In genomic region chr12:25322918-25323773, GRCh38 we compare ENCODE assay signal across 14 cellular contexts.
DNase-seq lines count a peak whose midpoint lies in the region; ATAC-seq and TF ChIP-seq lines count a peak whose summit lies in the region.
"Had no signal": no experiment of that assay in that cellular context is flagged by ENCODE, and none has a peak within 500 bp of the region (broad histone marks: within the 10 kb centered on the region; RNA-seq: fewer than 3 reads in every experiment).

No MANE protein-coding gene starts in this region.

- peaks cover 50% of the 10 kb centered on the region for H3K4me1 Mint-ChIP-seq in activated naive CD4-positive, alpha-beta T cell treated with anti-CD3 and anti-CD28 coated beads, Interleukin-2, amount 50 U/mL, for 24 hours
- peaks cover 40% of the 10 kb centered on the region for H3K4me1 Mint-ChIP-seq in T-helper 1 cell treated with Interleukin-12 subunit alpha and Interleukin-12 subunit beta and Interleukin-4 antibody, amounts not matched to agents 30 μg/mL and 1 μg/mL, for 36 hours (ENCODE audit: low read depth)
- H3K4me1 Mint-ChIP-seq in stimulated activated naive CD8-positive, alpha-beta T cell treated with anti-CD3 and anti-CD28 coated beads, Interleukin-15, amount 100 ng/mL, for 72 hours = peaks cover 49% of the 10 kb centered on the region
- no peaks in the 10 kb centered on the region for H3K4me1 Mint-ChIP-seq in type B pancreatic cell (ENCODE audit: unreplicated experiment)

- H3K27ac Mint-ChIP-seq in activated naive CD4-positive, alpha-beta T cell treated with anti-CD3 and anti-CD28 coated beads, Interleukin-2, amount 50 U/mL, for 24 hours = peak overlapping the region; percentile 99
- H3K27ac Mint-ChIP-seq in T-helper 1 cell treated with Interleukin-12 subunit alpha and Interleukin-12 subunit beta and Interleukin-4 antibody, amounts not matched to agents 30 μg/mL and 1 μg/mL, for 36 hours = peak overlapping the region; percentile 79
- H3K27ac Mint-ChIP-seq in stimulated activated naive CD8-positive, alpha-beta T cell treated with anti-CD3 and anti-CD28 coated beads, Interleukin-15, amount 100 ng/mL, for 72 hours = peak overlapping the region; percentile 55 to 94
- no peak overlapping the region for H3K27ac Mint-ChIP-seq in type B pancreatic cell
- H3K27ac Mint-ChIP-seq: WTC11 had no signal

- no peaks in the 10 kb centered on the region for H3K27me3 Mint-ChIP-seq in activated naive CD4-positive, alpha-beta T cell treated with anti-CD3 and anti-CD28 coated beads, Interleukin-2, amount 50 U/mL, for 24 hours
- peaks cover 3% of the 10 kb centered on the region for H3K27me3 Mint-ChIP-seq in T-helper 1 cell treated with Interleukin-12 subunit alpha and Interleukin-12 subunit beta and Interleukin-4 antibody, amounts not matched to agents 30 μg/mL and 1 μg/mL, for 36 hours (ENCODE audit: low read depth)
- no peaks in the 10 kb centered on the region for H3K27me3 Mint-ChIP-seq in stimulated activated naive CD8-positive, alpha-beta T cell treated with anti-CD3 and anti-CD28 coated beads, Interleukin-15, amount 100 ng/mL, for 72 hours
- H3K27me3 Mint-ChIP-seq in type B pancreatic cell = peaks cover 5% of the 10 kb centered on the region
- H3K27me3 Mint-ChIP-seq: brain had no signal

- H3K9me3 Mint-ChIP-seq in activated naive CD4-positive, alpha-beta T cell treated with anti-CD3 and anti-CD28 coated beads, Interleukin-2, amount 50 U/mL, for 24 hours = no peaks in the 10 kb centered on the region
- H3K9me3 Mint-ChIP-seq in T-helper 1 cell treated with Interleukin-12 subunit alpha and Interleukin-12 subunit beta and Interleukin-4 antibody, amounts not matched to agents 30 μg/mL and 1 μg/mL, for 36 hours = no peaks in the 10 kb centered on the region
- no peaks in the 10 kb centered on the region for H3K9me3 Mint-ChIP-seq in stimulated activated naive CD8-positive, alpha-beta T cell treated with anti-CD3 and anti-CD28 coated beads, Interleukin-15, amount 100 ng/mL, for 72 hours
- H3K9me3 Mint-ChIP-seq in type B pancreatic cell = no peaks in the 10 kb centered on the region
- H3K9me3 Mint-ChIP-seq: brain, WTC11 had no signal

- ATAC-seq in stimulated activated naive CD8-positive, alpha-beta T cell treated with anti-CD3 and anti-CD28 coated beads, Interleukin-15, amount 100 ng/mL, for 72 hours = no peak
- ATAC-seq: gastrocnemius medialis, WTC11 had no signal

- peak overlapping the region; percentile 85 for H3K4me3 Mint-ChIP-seq in activated naive CD4-positive, alpha-beta T cell treated with anti-CD3 and anti-CD28 coated beads, Interleukin-2, amount 50 U/mL, for 24 hours
- H3K4me3 Mint-ChIP-seq in T-helper 1 cell treated with Interleukin-12 subunit alpha and Interleukin-12 subunit beta and Interleukin-4 antibody, amounts not matched to agents 30 μg/mL and 1 μg/mL, for 36 hours = peak overlapping the region; percentile 79
- peak overlapping the region; percentile 76 to 79 for H3K4me3 Mint-ChIP-seq in stimulated activated naive CD8-positive, alpha-beta T cell treated with anti-CD3 and anti-CD28 coated beads, Interleukin-15, amount 100 ng/mL, for 72 hours
- no peak overlapping the region for H3K4me3 Mint-ChIP-seq in type B pancreatic cell
- H3K4me3 Mint-ChIP-seq: brain, WTC11 had no signal

- TF ChIP-seq CTCF in epithelial cell of esophagus (IDR thresholded peaks at IDR 0.05; ENCODE audit: insufficient read depth, low read depth, low read length, missing control alignments) (no peak), type B pancreatic cell (conservative IDR thresholded peaks at IDR 0.05) (no peak)

- H3K36me3 Mint-ChIP-seq in activated naive CD4-positive, alpha-beta T cell treated with anti-CD3 and anti-CD28 coated beads, Interleukin-2, amount 50 U/mL, for 24 hours = no peaks in the 10 kb centered on the region
- H3K36me3 Mint-ChIP-seq in T-helper 1 cell treated with Interleukin-12 subunit alpha and Interleukin-12 subunit beta and Interleukin-4 antibody, amounts not matched to agents 30 μg/mL and 1 μg/mL, for 36 hours (ENCODE audit: low read depth) = no peaks in the 10 kb centered on the region
- no peaks in the 10 kb centered on the region for H3K36me3 Mint-ChIP-seq in type B pancreatic cell
- H3K36me3 Mint-ChIP-seq: brain, WTC11 had no signal

- H3K4me3 ChIP-seq in epithelial cell of esophagus (ENCODE audit: low read length) = no peak overlapping the region
- H3K4me3 ChIP-seq: gastrocnemius medialis, spleen, stomach had no signal

- DNase-seq in activated naive CD4-positive, alpha-beta T cell treated with anti-CD3 and anti-CD28 coated beads, Interleukin-2, amount 50 U/mL, for 16 hours = no peak
- peak; percentile 38 for DNase-seq in epithelial cell of esophagus (ENCODE audit: low read depth)
- DNase-seq in stimulated activated naive CD8-positive, alpha-beta T cell treated with anti-CD3 and anti-CD28 coated beads, Interleukin-15, amount 100 ng/mL, for 72 hours = no peak
- no peak for DNase-seq in medulla oblongata (ENCODE audit: extremely low spot score)
- no peak for DNase-seq in type B pancreatic cell (ENCODE audit: extremely low spot score, unreplicated experiment)
- DNase-seq in NCI-H446 (lab: John Stamatoyannopoulos, UW) = no peak
- DNase-seq: BE2C, gastrocnemius medialis, spleen, stomach had no signal
